17 cellular contexts compared by ENCODE assay signal in genomic region chr7:104469135-104469820, GRCh38.
DNase-seq lines count a peak whose midpoint lies in the region; ATAC-seq, FAIRE-seq and TF ChIP-seq lines count a peak whose summit lies in the region.
"Had no signal": no experiment of that assay in that cellular context is flagged by ENCODE, and none has a peak within 500 bp of the region (broad histone marks: within the 10 kb centered on the region; RNA-seq: fewer than 3 reads in every experiment).

No MANE protein-coding gene starts in this region.

- H2AFZ ChIP-seq in hepatocyte, result no peak overlapping the region

- TF ChIP-seq CTCF in hepatocyte (IDR thresholded peaks at IDR 0.05; ENCODE audit: poor library complexity) (no peak), pancreas (IDR thresholded peaks at IDR 0.05) (no peak), mesothelial cell of epicardium (IDR thresholded peaks at IDR 0.05; ENCODE audit: unreplicated experiment) (no peak), lower lobe of right lung (IDR thresholded peaks at IDR 0.05) (no peak)

- H3K9me3 ChIP-seq in hepatocyte (ENCODE audit: low read depth) (no peaks in the 10 kb centered on the region), pancreas (no peaks in the 10 kb centered on the region), lower lobe of right lung (no peaks in the 10 kb centered on the region)
- H3K9me3 ChIP-seq: HAP-1 had no signal

- H3K4me3 ChIP-seq in hepatocyte (no peak overlapping the region), pancreas (no peak overlapping the region), lower lobe of right lung (no peak overlapping the region)
- H3K4me3 ChIP-seq: HAP-1 had no signal

- in situ Hi-C loops in SK-MEL-5 (cut with HindIII; ENCODE audit: low pct_unique_long_range_greater_than_20kb, low sequenced_read_pairs), result no loop called here

- ATAC-seq in pancreas (peak; percentile 38 to 91 (median 80)), lower lobe of right lung (no peak)

- peak overlapping the region; percentile 71 for H3K27ac ChIP-seq in hepatocyte
- peak overlapping the region in 3 of 4 donors; percentile 6 to 76 (median 24) for H3K27ac ChIP-seq in pancreas
- H3K27ac ChIP-seq in lower lobe of right lung, result no peak overlapping the region

- WGBS in hepatocyte (ENCODE audit: low lambda C conversion rate, missing lambda C conversion rate), result 42% methylated on average over 1 of the region's 1 CpG
- WGBS in pancreas, 2 donors, result 50 to 60% methylated on average over 1 of the region's 1 CpG

- H3K4me3 Mint-ChIP-seq in mesothelial cell of epicardium, result no peak overlapping the region
- H3K4me3 Mint-ChIP-seq: B cell; CD4-positive, alpha-beta T cell had no signal

- H3K36me3 Mint-ChIP-seq in mesothelial cell of epicardium, result no peaks in the 10 kb centered on the region

- H3K27me3 ChIP-seq in hepatocyte, result no peaks in the 10 kb centered on the region
- no peaks in the 10 kb centered on the region for H3K27me3 ChIP-seq in pancreas
- H3K27me3 ChIP-seq in lower lobe of right lung (ENCODE audit: low read depth), result no peaks in the 10 kb centered on the region

- no peaks in the 10 kb centered on the region for H4K20me1 ChIP-seq in hepatocyte (ENCODE audit: insufficient read depth, poor library complexity, severe bottlenecking)

- no peaks in the 10 kb centered on the region for H3K4me1 Mint-ChIP-seq in mesothelial cell of epicardium
- H3K4me1 Mint-ChIP-seq: B cell had no signal

- FAIRE-seq in pancreas (lab: Jason Lieb, UNC), result no peak
- FAIRE-seq: A204.1, GM19239 had no signal

- H3K36me3 ChIP-seq in hepatocyte (replicated peaks; ENCODE audit: insufficient read depth, low read depth) (no peaks in the 10 kb centered on the region), pancreas (no peaks in the 10 kb centered on the region), lower lobe of right lung (no peaks in the 10 kb centered on the region)
- H3K36me3 ChIP-seq: HAP-1 had no signal

- no peaks in the 10 kb centered on the region for H3K4me1 ChIP-seq in hepatocyte (ENCODE audit: insufficient read depth)
- peaks cover 0 to 11% (median 0%) of the 10 kb centered on the region in 3 donors for H3K4me1 ChIP-seq in pancreas
- no peaks in the 10 kb centered on the region for H3K4me1 ChIP-seq in lower lobe of right lung
- H3K4me1 ChIP-seq: HAP-1 had no signal

- H3K79me2 ChIP-seq in hepatocyte, result no peaks in the 10 kb centered on the region

- no peaks in the 10 kb centered on the region for H3K9me2 ChIP-seq in hepatocyte (replicated peaks; ENCODE audit: insufficient read depth)

- H3K4me2 ChIP-seq in hepatocyte, result peak overlapping the region; percentile 3

- no peak overlapping the region for H3K27ac Mint-ChIP-seq in mesothelial cell of epicardium
- H3K27ac Mint-ChIP-seq: B cell; CD4-positive, alpha-beta T cell had no signal

- intact Hi-C loops in pancreas (cut with DNase I), result no loop called here
- intact Hi-C loops in lower lobe of right lung (cut with DNase I), result no loop called here

- H3K9me3 Mint-ChIP-seq in mesothelial cell of epicardium, result peaks cover 23% of the 10 kb centered on the region

- H3K27me3 Mint-ChIP-seq in mesothelial cell of epicardium (ENCODE audit: low read depth), result peaks cover 3% of the 10 kb centered on the region
- H3K27me3 Mint-ChIP-seq: B cell had no signal

- DNase-seq in DMS53 (lab: John Stamatoyannopoulos, UW) (peak; percentile 44), SK-MEL-5 (ENCODE audit: low read depth, low spot score) (peak; percentile 18), hepatocyte (ENCODE audit: low spot score) (peak; percentile 16), pancreas (no peak), mesothelial cell of epicardium (ENCODE audit: low spot score in 2 of 2, unreplicated experiment in 2 of 2) (no peak), lower lobe of right lung (no peak), A172 (ENCODE audit: low spot score) (no peak)
- DNase-seq in activated CD4-positive, alpha-beta T cell treated with anti-CD3 and anti-CD28 coated beads, Interleukin-2, amount 50 U/mL, for 1 hour, result no peak
- DNase-seq: C1 segment of cervical spinal cord; CD4-positive, alpha-beta T cell; DND-41; GF-D8; GOT3 had no signal

Comparison
In these comparisons a context has a peak if more than half of its experiments do, and no peak if none do; other contexts are left out.
1. DNase-seq: peak in DMS53 (single experiment), SK-MEL-5 (single experiment) and hepatocyte (single experiment); none in pancreas (0 of 6), mesothelial cell of epicardium (0 of 2), activated CD4-positive, alpha-beta T cell treated with anti-CD3 and anti-CD28 coated beads, Interleukin-2, amount 50 U/mL, for 1 hour (single experiment), lower lobe of right lung (single experiment) and A172 (single experiment).
2. ATAC-seq: peak in pancreas (4 of 4); none in lower lobe of right lung (0 of 2).